14 cellular contexts compared by ENCODE assay signal in the genomic region with DNA sequence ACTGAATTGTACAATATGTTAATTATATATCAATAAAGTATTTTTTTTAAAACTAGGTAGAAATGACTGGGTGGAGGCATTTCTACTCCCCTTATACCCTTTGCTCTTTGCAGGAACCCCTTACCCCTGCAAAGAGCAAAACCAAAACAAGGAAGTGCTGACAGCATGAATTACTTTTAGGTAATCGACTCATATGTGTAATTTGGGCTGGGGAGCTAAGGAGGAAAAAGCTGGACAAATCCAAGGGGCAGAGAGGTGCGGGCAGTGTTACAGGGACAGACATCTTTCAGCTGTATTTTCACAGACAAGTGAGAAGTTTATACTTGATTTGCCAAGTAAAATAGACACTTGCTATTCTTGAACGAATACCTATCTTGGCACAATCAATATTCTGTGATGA. TPM values are rescaled to one million over a fixed set of nuclear protein-coding genes. Genes with fewer than 3 reads are reported as not detected.
DNase-seq lines count a peak whose midpoint lies in the region; ATAC-seq lines count a peak whose summit lies in the region.
"Had no signal": no experiment of that assay in that cellular context is flagged by ENCODE, and none has a peak within 500 bp of the region (broad histone marks: within the 10 kb centered on the region; RNA-seq: fewer than 3 reads in every experiment).

No MANE protein-coding gene starts in this region.

- peak; percentile 39 for DNase-seq in activated CD4-positive, alpha-beta T cell treated with anti-CD3 and anti-CD28 coated beads, Interleukin-2, amount 10 ng/mL, durations not matched to agents 24 days and 14 days
- DNase-seq in activated CD4-positive, alpha-beta T cell treated with anti-CD3 and anti-CD28 coated beads for 48 hours, result no peak
- no peak for DNase-seq in central memory CD8-positive, alpha-beta T cell (ENCODE audit: low spot score in 2 of 2)
- peak; percentile 24 for DNase-seq in myocyte (ENCODE audit: low read depth)
- no peak for DNase-seq in NCI-H345 treated with DMSO at 0.1 percent for 48 hours (lab: John Stamatoyannopoulos, UW; ENCODE audit: unreplicated experiment)
- DNase-seq in NCI-H1105 treated with DMSO at 0.1 percent for 48 hours (lab: John Stamatoyannopoulos, UW), result no peak
- DNase-seq in stimulated activated CD4-positive, alpha-beta T cell treated with anti-CD3 and anti-CD28 coated beads, Interleukin-4, amount 100 ng/mL, for 1 hour, result no peak
- DNase-seq: AML-193; CD4-positive, alpha-beta memory T cell; DMS79 treated with DMSO at 0.1 percent for 48 hours; GF-D8; HCEC 1CT had no signal

- intact Hi-C loops in activated CD4-positive, alpha-beta T cell treated with anti-CD3 and anti-CD28 coated beads, Interleukin-2, amount 10 ng/mL, durations not matched to agents 24 days and 14 days (cut with micrococcal nuclease), result no loop called here

- no peak overlapping the region for H3K27ac Mint-ChIP-seq in activated CD4-positive, alpha-beta T cell treated with anti-CD3 and anti-CD28 coated beads, Interleukin-2, amount 10 ng/mL, durations not matched to agents 24 days and 14 days
- H3K27ac Mint-ChIP-seq in central memory CD8-positive, alpha-beta T cell (ENCODE audit: low read depth), result peak overlapping the region; percentile 62
- H3K27ac Mint-ChIP-seq: GM23338 had no signal

- H3K4me3 Mint-ChIP-seq in activated CD4-positive, alpha-beta T cell treated with anti-CD3 and anti-CD28 coated beads, Interleukin-2, amount 10 ng/mL, durations not matched to agents 24 days and 14 days, result no peak overlapping the region
- no peak overlapping the region for H3K4me3 Mint-ChIP-seq in central memory CD8-positive, alpha-beta T cell
- H3K4me3 Mint-ChIP-seq: CD4-positive, alpha-beta memory T cell; GM23338 had no signal

- no peak for ATAC-seq in central memory CD8-positive, alpha-beta T cell (replicated peaks; ENCODE audit: extremely low read depth, poor library complexity, severe bottlenecking)
- ATAC-seq: A549, GM23338 had no signal

- peaks cover 21% of the 10 kb centered on the region for H3K36me3 Mint-ChIP-seq in activated CD4-positive, alpha-beta T cell treated with anti-CD3 and anti-CD28 coated beads, Interleukin-2, amount 10 ng/mL, durations not matched to agents 24 days and 14 days (ENCODE audit: low read depth)
- H3K36me3 Mint-ChIP-seq in central memory CD8-positive, alpha-beta T cell (ENCODE audit: insufficient read depth), result peaks cover 10% of the 10 kb centered on the region

- no peaks in the 10 kb centered on the region for H3K27me3 Mint-ChIP-seq in activated CD4-positive, alpha-beta T cell treated with anti-CD3 and anti-CD28 coated beads, Interleukin-2, amount 10 ng/mL, durations not matched to agents 24 days and 14 days
- H3K27me3 Mint-ChIP-seq in central memory CD8-positive, alpha-beta T cell, result no peaks in the 10 kb centered on the region
- H3K27me3 Mint-ChIP-seq: CD4-positive, alpha-beta memory T cell had no signal

- H3K4me1 Mint-ChIP-seq in activated CD4-positive, alpha-beta T cell treated with anti-CD3 and anti-CD28 coated beads, Interleukin-2, amount 10 ng/mL, durations not matched to agents 24 days and 14 days, result no peaks in the 10 kb centered on the region
- H3K4me1 Mint-ChIP-seq in central memory CD8-positive, alpha-beta T cell, result peaks cover 17% of the 10 kb centered on the region
- H3K4me1 Mint-ChIP-seq: GM23338 had no signal

- peaks cover 5% of the 10 kb centered on the region for H3K9me3 Mint-ChIP-seq in activated CD4-positive, alpha-beta T cell treated with anti-CD3 and anti-CD28 coated beads, Interleukin-2, amount 10 ng/mL, durations not matched to agents 24 days and 14 days
- H3K9me3 Mint-ChIP-seq in central memory CD8-positive, alpha-beta T cell, result no peaks in the 10 kb centered on the region
- H3K9me3 Mint-ChIP-seq: CD4-positive, alpha-beta memory T cell; GM23338 had no signal

RNA-seq across cellular contexts. Expression of a gene that starts 35.5 kb away (rescaled TPM):
- total RNA-seq in activated CD4-positive, alpha-beta T cell treated with anti-CD3 and anti-CD28 coated beads, Interleukin-2, amount 10 ng/mL, durations not matched to agents 24 days and 14 days, result 8.2 and 9.4 TPM in 2 replicates
- total RNA-seq in myocyte, result 35.3 and 44.5 TPM in 2 replicates
- 31.0 TPM for polyA plus RNA-seq in myocyte (2012)

Comparison
In these comparisons a context has a peak if more than half of its experiments do, and no peak if none do; other contexts are left out.
1. DNase-seq: peak in activated CD4-positive, alpha-beta T cell treated with anti-CD3 and anti-CD28 coated beads, Interleukin-2, amount 10 ng/mL, durations not matched to agents 24 days and 14 days (single experiment) and myocyte (single experiment); none in activated CD4-positive, alpha-beta T cell treated with anti-CD3 and anti-CD28 coated beads for 48 hours (single experiment), central memory CD8-positive, alpha-beta T cell (0 of 2), NCI-H345 treated with DMSO at 0.1 percent for 48 hours (single experiment), NCI-H1105 treated with DMSO at 0.1 percent for 48 hours (single experiment) and stimulated activated CD4-positive, alpha-beta T cell treated with anti-CD3 and anti-CD28 coated beads, Interleukin-4, amount 100 ng/mL, for 1 hour (single experiment).